Comparison of ENCODE assay signal across 13 cellular contexts in genomic region chr2:33511141-33511540, GRCh38. TPM values are rescaled to one million over a fixed set of nuclear protein-coding genes. Genes with fewer than 3 reads are reported as not detected.
DNase-seq lines count a peak whose midpoint lies in the region; ATAC-seq and TF ChIP-seq lines count a peak whose summit lies in the region.
"Had no signal": no experiment of that assay in that cellular context is flagged by ENCODE, and none has a peak within 500 bp of the region (broad histone marks: within the 10 kb centered on the region; RNA-seq: fewer than 3 reads in every experiment).

No MANE protein-coding gene starts in this region.

- H3K36me3 ChIP-seq in CD8-positive, alpha-beta T cell (ENCODE audit: insufficient read depth, low read length), result no peaks in the 10 kb centered on the region

- POLR2A ChIA-PET in AG04450 (lab: Yijun Ruan, JAX), result no interaction called here
- POLR2A ChIA-PET in CD8-positive, alpha-beta T cell (lab: Charles Lee), result no interaction called here

- CTCF ChIA-PET in AG04450 (lab: Charles Lee), result no interaction called here
- CTCF ChIA-PET in CD8-positive, alpha-beta T cell (lab: Charles Lee), result no interaction called here

- H3K4me1 Mint-ChIP-seq in HFFc6 (ENCODE audit: low read depth), result peaks cover 26% of the 10 kb centered on the region
- no peaks in the 10 kb centered on the region for H3K4me1 Mint-ChIP-seq in stimulated activated naive CD8-positive, alpha-beta T cell treated with anti-CD3 and anti-CD28 coated beads, Interleukin-15, amount 100 ng/mL, for 72 hours
- no peaks in the 10 kb centered on the region for H3K4me1 Mint-ChIP-seq in CD8-positive, alpha-beta T cell (ENCODE audit: low read depth)
- H3K4me1 Mint-ChIP-seq: CD14-positive monocyte had no signal

- H3K9me3 Mint-ChIP-seq in HFFc6, result no peaks in the 10 kb centered on the region
- H3K9me3 Mint-ChIP-seq in stimulated activated naive CD8-positive, alpha-beta T cell treated with anti-CD3 and anti-CD28 coated beads, Interleukin-15, amount 100 ng/mL, for 72 hours, result no peaks in the 10 kb centered on the region
- H3K9me3 Mint-ChIP-seq in CD8-positive, alpha-beta T cell, result no peaks in the 10 kb centered on the region

- intact Hi-C loops in cardiac septum (cut with DNase I), result no loop called here
- intact Hi-C loops in CD8-positive, alpha-beta T cell (cut with DNase I, micrococcal nuclease), result no loop called here

- DNase-seq in AG04450 (ENCODE audit: low read depth, low spot score) (peak; percentile 61), HFFc6 (peak; percentile 29), amniotic epithelial cell (ENCODE audit: low read depth) (peak; percentile 38), fibroblast of villous mesenchyme (ENCODE audit: low read depth) (peak; percentile 46), cardiac septum (ENCODE audit: low spot score) (no peak), iPS-NIHi11 (ENCODE audit: low spot score) (no peak)
- no peak for DNase-seq in stimulated activated naive CD8-positive, alpha-beta T cell treated with anti-CD3 and anti-CD28 coated beads, Interleukin-15, amount 100 ng/mL, for 72 hours
- DNase-seq in CD8-positive, alpha-beta T cell, result no peak
- DNase-seq: COR-L47, NCI-H1417 treated with DMSO at 0.1 percent for 48 hours, NCI-H1930 had no signal

- peak overlapping the region; percentile 10 for H3K27ac Mint-ChIP-seq in HFFc6
- H3K27ac Mint-ChIP-seq in stimulated activated naive CD8-positive, alpha-beta T cell treated with anti-CD3 and anti-CD28 coated beads, Interleukin-15, amount 100 ng/mL, for 72 hours, result no peak overlapping the region
- no peak overlapping the region for H3K27ac Mint-ChIP-seq in CD8-positive, alpha-beta T cell

- H3K27me3 ChIP-seq in AG04450 (ENCODE audit: control insufficient read depth, insufficient read depth, low read length), result no peaks in the 10 kb centered on the region
- H3K27me3 ChIP-seq in CD8-positive, alpha-beta T cell (ENCODE audit: insufficient read depth, low read length), result no peaks in the 10 kb centered on the region

- no peak overlapping the region for H3K4me3 ChIP-seq in AG04450 (ENCODE audit: low read depth, low read length)
- no peak overlapping the region for H3K4me3 ChIP-seq in fibroblast of villous mesenchyme (ENCODE audit: low read depth, low read length)
- H3K4me3 ChIP-seq in CD8-positive, alpha-beta T cell (ENCODE audit: low read depth, low read length), result no peak overlapping the region

- no peaks in the 10 kb centered on the region for H3K9me3 ChIP-seq in AG04450 (ENCODE audit: control insufficient read depth, insufficient read depth, low read length)
- no peaks in the 10 kb centered on the region for H3K9me3 ChIP-seq in CD8-positive, alpha-beta T cell (ENCODE audit: low read length)

- H3K4me3 Mint-ChIP-seq in HFFc6, result no peak overlapping the region
- no peak overlapping the region for H3K4me3 Mint-ChIP-seq in stimulated activated naive CD8-positive, alpha-beta T cell treated with anti-CD3 and anti-CD28 coated beads, Interleukin-15, amount 100 ng/mL, for 72 hours
- no peak overlapping the region for H3K4me3 Mint-ChIP-seq in CD8-positive, alpha-beta T cell
- H3K4me3 Mint-ChIP-seq: CD14-positive monocyte had no signal

- no peaks in the 10 kb centered on the region for H3K4me1 ChIP-seq in CD8-positive, alpha-beta T cell (ENCODE audit: insufficient read depth, low read length)

- no peak for ATAC-seq in stimulated activated naive CD8-positive, alpha-beta T cell treated with anti-CD3 and anti-CD28 coated beads, Interleukin-15, amount 100 ng/mL, for 72 hours
- ATAC-seq in CD8-positive, alpha-beta T cell, result no peak

- no peaks in the 10 kb centered on the region; the same call in 1 of the 2 replicates for H3K27me3 Mint-ChIP-seq in HFFc6 (ENCODE audit: insufficient read depth)
- no peaks in the 10 kb centered on the region for H3K27me3 Mint-ChIP-seq in stimulated activated naive CD8-positive, alpha-beta T cell treated with anti-CD3 and anti-CD28 coated beads, Interleukin-15, amount 100 ng/mL, for 72 hours
- H3K27me3 Mint-ChIP-seq in CD8-positive, alpha-beta T cell (ENCODE audit: low read depth), result peaks cover 2% of the 10 kb centered on the region

- H3K27ac ChIP-seq in AG04450 (ENCODE audit: low read depth, low read length), result no peak overlapping the region
- no peak overlapping the region for H3K27ac ChIP-seq in CD8-positive, alpha-beta T cell (ENCODE audit: low read depth, low read length)

- TF ChIP-seq CTCF in AG04450 (IDR thresholded peaks at IDR 0.05; ENCODE audit: low read depth, low read length) (no peak), HFFc6 (IDR thresholded peaks at IDR 0.05) (no peak), fibroblast of villous mesenchyme (IDR thresholded peaks at IDR 0.05; ENCODE audit: insufficient read depth, low read depth, low read length) (no peak)
- TF ChIP-seq CTCF in CD8-positive, alpha-beta T cell (IDR thresholded peaks at IDR 0.05), result no peak

- H3K36me3 Mint-ChIP-seq in HFFc6 (ENCODE audit: low read depth), result peaks cover 5% of the 10 kb centered on the region; the same call in 1 of the 2 replicates
- H3K36me3 Mint-ChIP-seq in CD8-positive, alpha-beta T cell, result no peaks in the 10 kb centered on the region
- H3K36me3 Mint-ChIP-seq: CD14-positive monocyte had no signal

RNA-seq across cellular contexts. Expression of gene RASGRP3, which starts 34.7 kb away (rescaled TPM):
- polyA plus RNA-seq in AG04450 (2011; rRNA removed), result 1.1 and 1.4 TPM in 2 replicates
- 0.83 and 2.5 TPM in 2 replicates for polyA minus RNA-seq in AG04450 (2011; rRNA and poly(A)+ RNA removed)
- 1 to 10 TPM; 1.7 to 4.6 (median 3.0) TPM for total RNA-seq in HFFc6 (2021; fragmentation: NEBNext Ultra II Directional; extraction: Animal tissue kit (Norgen Biotek cat#: 25700))
- total RNA-seq in fibroblast of villous mesenchyme (4.2 and 12.1 TPM in 2 replicates), cardiac septum (49.4 TPM)
- total RNA-seq in CD8-positive, alpha-beta T cell, result 1 to 10 TPM; 2.8 to 4.1 TPM
- total RNA-seq: NCI-H460 had no signal

Comparison
In these comparisons a context has a peak if more than half of its experiments do, and no peak if none do; other contexts are left out.
1. DNase-seq: peak in AG04450 (single experiment), HFFc6 (single experiment), amniotic epithelial cell (single experiment) and fibroblast of villous mesenchyme (single experiment); none in cardiac septum (single experiment), iPS-NIHi11 (single experiment), stimulated activated naive CD8-positive, alpha-beta T cell treated with anti-CD3 and anti-CD28 coated beads, Interleukin-15, amount 100 ng/mL, for 72 hours (0 of 2) and CD8-positive, alpha-beta T cell (0 of 7).